ENCODE assay signal across 8 cellular contexts in genomic region chr15:41559489-41560177, GRCh38. TPM values are rescaled to one million over a fixed set of nuclear protein-coding genes. Genes with fewer than 3 reads are reported as not detected.
A peak's percentile ranks its signal among the peaks of the same experiment; 100 is the strongest.
DNase-seq lines count a peak whose midpoint lies in the region; ATAC-seq, FAIRE-seq and TF ChIP-seq lines count a peak whose summit lies in the region.

No MANE protein-coding gene starts in this region.

- H3K27me3 Mint-ChIP-seq in CD4-positive, alpha-beta T cell: peaks cover 25% of the 10 kb centered on the region

- 7% methylated on average over 12 of the region's 32 CpGs for WGBS in right lobe of liver (ENCODE audit: insufficient coverage, low coverage, low lambda C conversion rate, missing lambda C conversion rate)
- 9% methylated on average over 32 of the region's 32 CpGs for WGBS in thymus

- no peaks in the 10 kb centered on the region for H3K79me2 ChIP-seq in KMS-11 (ENCODE audit: insufficient read depth, low read depth)

- H3K36me3 Mint-ChIP-seq in CD4-positive, alpha-beta T cell (ENCODE audit: low read depth): no peaks in the 10 kb centered on the region

- no peaks in the 10 kb centered on the region for H3K36me3 ChIP-seq in KMS-11 (ENCODE audit: insufficient read depth)
- H3K36me3 ChIP-seq in bronchial epithelial cell (ENCODE audit: control insufficient read depth, insufficient read depth, low read length): no peaks in the 10 kb centered on the region
- no peaks in the 10 kb centered on the region for H3K36me3 ChIP-seq in right lobe of liver
- H3K36me3 ChIP-seq in thymus (ENCODE audit: control insufficient read depth, insufficient read depth): no peaks in the 10 kb centered on the region

- H3K27me3 ChIP-seq in CD4-positive, alpha-beta T cell (ENCODE audit: control insufficient read depth, insufficient read depth, low read length): peaks cover 8% of the 10 kb centered on the region
- H3K27me3 ChIP-seq in KMS-11 (ENCODE audit: insufficient read depth, low read depth) (no peaks in the 10 kb centered on the region), bronchial epithelial cell (ENCODE audit: control insufficient read depth, insufficient read depth, low read length) (peaks cover 3% of the 10 kb centered on the region), right lobe of liver (no peaks in the 10 kb centered on the region), thymus (ENCODE audit: control insufficient read depth, insufficient read depth) (peaks cover 12% of the 10 kb centered on the region)

- no peak for FAIRE-seq in bronchial epithelial cell (lab: Jason Lieb, UNC)

- no peak overlapping the region for H3K27ac ChIP-seq in CD4-positive, alpha-beta T cell (ENCODE audit: low read depth, low read length)
- H3K27ac ChIP-seq in KMS-11: no peak overlapping the region
- H3K27ac ChIP-seq in right lobe of liver: no peak overlapping the region
- H3K27ac ChIP-seq in thymus (ENCODE audit: low read depth): no peak overlapping the region

- H3K9ac ChIP-seq in KMS-11: peak overlapping the region; percentile 61

- peak overlapping the region; percentile 97 for H3K4me2 ChIP-seq in KMS-11

- peak overlapping the region; percentile 37 for H3K27ac Mint-ChIP-seq in CD4-positive, alpha-beta T cell

- no peak for DNase-seq in CD4-positive, alpha-beta T cell
- DNase-seq in bronchial epithelial cell (ENCODE audit: low read depth) (no peak), right lobe of liver (no peak), GM10248 (ENCODE audit: extremely low spot score) (no peak), LoVo (ENCODE audit: low spot score) (no peak)

- no peaks in the 10 kb centered on the region for H3K9me3 ChIP-seq in CD4-positive, alpha-beta T cell (ENCODE audit: control insufficient read depth, low read length)
- H3K9me3 ChIP-seq in right lobe of liver (no peaks in the 10 kb centered on the region), thymus (ENCODE audit: control insufficient read depth) (no peaks in the 10 kb centered on the region)

- no peak for TF ChIP-seq CTCF in CD4-positive, alpha-beta T cell (IDR thresholded peaks at IDR 0.05)
- TF ChIP-seq CTCF in KMS-11 (conservative IDR thresholded peaks at IDR 0.05; ENCODE audit: low read depth, low read length) (no peak), bronchial epithelial cell (IDR thresholded peaks at IDR 0.05; ENCODE audit: insufficient read depth, low read length, severe bottlenecking) (no peak), right lobe of liver (IDR thresholded peaks at IDR 0.05) (no peak), GM10248 (IDR thresholded peaks at IDR 0.05; ENCODE audit: control extremely low read depth, extremely low read depth, low read depth, missing control alignments) (no peak)

- POLR2A ChIA-PET in CD4-positive, alpha-beta T cell (lab: Charles Lee): interaction anchor here (0.7 kb wide), 1 partner anchor 16 kb away, joined by 3 read pairs; the partner anchor contains the start of gene RPAP1
- POLR2A ChIA-PET in GM10248 (lab: Yijun Ruan, JAX): no interaction called here

- no peaks in the 10 kb centered on the region for H3K9me3 Mint-ChIP-seq in CD4-positive, alpha-beta T cell

- peaks cover 31% of the 10 kb centered on the region for H3K4me1 Mint-ChIP-seq in CD4-positive, alpha-beta T cell (ENCODE audit: low read depth)

- CTCF ChIA-PET in CD4-positive, alpha-beta T cell (lab: Charles Lee): no interaction called here
- CTCF ChIA-PET in GM10248 (lab: Yijun Ruan, JAX): interaction anchor here (0.9 to 1.5 kb wide), 3 partner anchors 39 to 335 kb away, joined by 3 read pairs; no protein-coding TSS in a partner anchor

- H3K4me1 ChIP-seq in KMS-11 (ENCODE audit: low read depth, poor library complexity, severe bottlenecking): peaks cover 25% of the 10 kb centered on the region
- peaks cover 0 to 6% (median 0%) of the 10 kb centered on the region in 4 donors for H3K4me1 ChIP-seq in right lobe of liver
- peaks cover 23% of the 10 kb centered on the region for H3K4me1 ChIP-seq in thymus (ENCODE audit: control insufficient read depth, insufficient read depth, low read length)

- no peaks in the 10 kb centered on the region for H4K20me1 ChIP-seq in KMS-11 (ENCODE audit: insufficient read depth)

- intact Hi-C loops in CD4-positive, alpha-beta T cell (cut with DNase I, micrococcal nuclease): loop anchor here (2.0 to 10.0 kb wide), 8 partner anchors 15 to 415 kb away; partner anchors contain the start of genes EHD4 (in 1 of the 2), JMJD7 (in 1 of the 2), MAPKBP1 (in 1 of the 2) and RPAP1 (in 1 of the 2)
- intact Hi-C loops in right lobe of liver (cut with DNase I): no loop called here

- no peak for TF ChIP-seq POLR2A in right lobe of liver (IDR thresholded peaks at IDR 0.05)

- no peak for ATAC-seq in CD4-positive, alpha-beta T cell (ENCODE audit: poor library complexity)
- ATAC-seq in right lobe of liver (peak in 1 of 4 donors; percentile 2), HG03175 (IDR thresholded peaks at IDR 0.05; ENCODE audit: unreplicated experiment) (no peak)

- H2AFZ ChIP-seq in KMS-11 (ENCODE audit: low read depth): peak overlapping the region; percentile 73

- peak overlapping the region; percentile 85 for H3K4me3 Mint-ChIP-seq in CD4-positive, alpha-beta T cell

- no peak overlapping the region for H3K4me3 ChIP-seq in KMS-11 (IDR thresholded peaks at IDR 0.05; ENCODE audit: insufficient read depth, low read depth, low read length)
- peak overlapping the region; percentile 51 for H3K4me3 ChIP-seq in bronchial epithelial cell (ENCODE audit: low read depth, low read length)
- H3K4me3 ChIP-seq in right lobe of liver: peak overlapping the region; percentile 36 to 59 (median 36)
- peak overlapping the region; percentile 65 for H3K4me3 ChIP-seq in thymus (ENCODE audit: low read length)

RNA-seq across cellular contexts. Expression of gene TYRO3, which starts 0.6 kb away (rescaled TPM):
- total RNA-seq in CD4-positive, alpha-beta T cell: under 1 TPM; 0.42 to 0.47 TPM
- total RNA-seq in bronchial epithelial cell (3.9 and 11.4 TPM in 2 replicates), right lobe of liver (1 to 10 TPM; 1.1 to 2.9 (median 1.8) TPM)
- polyA plus RNA-seq in thymus: 1.5 TPM

RNA-seq across cellular contexts. Expression of gene RPAP1, which starts 15.6 kb away (rescaled TPM):
- 10 to 100 TPM; 20.8 to 22.5 TPM for total RNA-seq in CD4-positive, alpha-beta T cell
- total RNA-seq in bronchial epithelial cell (10.3 and 12.0 TPM in 2 replicates), right lobe of liver (10 to 100 TPM; 13.9 to 20.8 (median 17.9) TPM)
- polyA plus RNA-seq in thymus: 11.5 TPM

RNA-seq across cellular contexts. Expression of gene LTK, which starts 46.0 kb away (rescaled TPM):
- total RNA-seq in CD4-positive, alpha-beta T cell: 1 to 10 TPM; 9.7 to 9.9 TPM
- total RNA-seq in bronchial epithelial cell (0.13 TPM in 1 of 2 replicates, not detected in the other), right lobe of liver (1 to 10 TPM in 4 of 6 experiments, under 1 TPM in 2; 0.56 to 3.3 (median 1.8) TPM)
- 0.66 TPM for polyA plus RNA-seq in thymus

Comparison
In these comparisons a context has a peak if more than half of its experiments do, and no peak if none do; other contexts are left out.
1. intact Hi-C loops: an anchor here in CD4-positive, alpha-beta T cell (2.0 to 10.0 kb wide); none called in right lobe of liver.